ENCODE assay signal across 16 cellular contexts in genomic region chr10:114349505-114350211, GRCh38. TPM values are rescaled to one million over a fixed set of nuclear protein-coding genes. Genes with fewer than 3 reads are reported as not detected.
A peak's percentile ranks its signal among the peaks of the same experiment; 100 is the strongest.
DNase-seq lines count a peak whose midpoint lies in the region; ATAC-seq and TF ChIP-seq lines count a peak whose summit lies in the region.
"Had no signal": no experiment of that assay in that cellular context is flagged by ENCODE, and none has a peak within 500 bp of the region (broad histone marks: within the 10 kb centered on the region; RNA-seq: fewer than 3 reads in every experiment).

No MANE protein-coding gene starts in this region.

- H3K79me2 ChIP-seq in parathyroid adenoma, result peaks cover 44% of the 10 kb centered on the region

- H2AFZ ChIP-seq in parathyroid adenoma, result no peak overlapping the region

- TF ChIP-seq EP300 in suprapubic skin (IDR thresholded peaks at IDR 0.05), result no peak

- H3K9me3 ChIP-seq in left ventricle myocardium inferior (replicated peaks) (no peaks in the 10 kb centered on the region), parathyroid adenoma (ENCODE audit: control insufficient read depth, low read length) (no peaks in the 10 kb centered on the region), uterus (no peaks in the 10 kb centered on the region), suprapubic skin (no peaks in the 10 kb centered on the region)

- no peak overlapping the region for H3K9ac ChIP-seq in parathyroid adenoma

- peak overlapping the region; percentile 57 for H3K4me2 ChIP-seq in parathyroid adenoma (ENCODE audit: low read length)

- ATAC-seq in HG03045 (IDR thresholded peaks at IDR 0.05; ENCODE audit: unreplicated experiment), result no peak
- ATAC-seq: activated T-cell treated with anti-CD3 and anti-CD28 coated beads, Interleukin-2, amount 50 U/mL, for 4 hours; naive thymus-derived CD4-positive, alpha-beta T cell had no signal

- H3K36me3 ChIP-seq in left ventricle myocardium inferior, result no peaks in the 10 kb centered on the region
- no peaks in the 10 kb centered on the region for H3K36me3 ChIP-seq in parathyroid adenoma (ENCODE audit: control insufficient read depth, insufficient read depth, low read length)
- H3K36me3 ChIP-seq in uterus, result no peaks in the 10 kb centered on the region
- no peaks in the 10 kb centered on the region for H3K36me3 ChIP-seq in suprapubic skin

- intact Hi-C loops in left ventricle myocardium inferior (cut with micrococcal nuclease) (no loop called here), uterus (cut with DNase I; ENCODE audit: low total_unique reads) (no loop called here)

- DNase-seq in NCI-H510A treated with DMSO at 0.1 percent for 48 hours (lab: John Stamatoyannopoulos, UW) (peak; percentile 27), NCI-H510A (lab: John Stamatoyannopoulos, UW) (no peak), left ventricle myocardium inferior (no peak), uterus (peak; percentile 64 to 68), suprapubic skin (ENCODE audit: low spot score in 2 of 2) (no peak), NCI-H69 (lab: John Stamatoyannopoulos, UW) (no peak)
- DNase-seq: activated CD4-positive, alpha-beta T cell treated with anti-CD3 and anti-CD28 coated beads, Interleukin-2, amount 10 ng/mL, durations not matched to agents 24 days and 14 days; activated naive CD8-positive, alpha-beta T cell treated with anti-CD3 and anti-CD28 coated beads, Interleukin-2, amount 10 ng/mL, durations not matched to agents 7 days and 5 days; activated T-cell treated with anti-CD3 and anti-CD28 coated beads, Interleukin-2, amount 50 U/mL, for 4 hours; kidney; naive thymus-derived CD4-positive, alpha-beta T cell; NCI-H2081; stimulated activated naive CD4-positive, alpha-beta T cell treated with Interleukin-2 at 50 U/mL for 16 hours had no signal

- H3K4me1 ChIP-seq in left ventricle myocardium inferior, result peaks cover 18% of the 10 kb centered on the region
- H3K4me1 ChIP-seq in parathyroid adenoma, result peaks cover 66% of the 10 kb centered on the region
- peaks cover 13 to 21% of the 10 kb centered on the region in 2 donors for H3K4me1 ChIP-seq in uterus
- H3K4me1 ChIP-seq in suprapubic skin, result peaks cover 7% of the 10 kb centered on the region

- 61% methylated on average over 6 of the region's 6 CpGs for WGBS in suprapubic skin

- no peak for TF ChIP-seq POLR2A in uterus (IDR thresholded peaks at IDR 0.05)
- TF ChIP-seq POLR2A in suprapubic skin (IDR thresholded peaks at IDR 0.05), result no peak

- H3K27ac ChIP-seq in left ventricle myocardium inferior (replicated peaks), result peak overlapping the region; percentile 43
- H3K27ac ChIP-seq in parathyroid adenoma, result peak overlapping the region; percentile 89
- peak overlapping the region; percentile 74 to 90 for H3K27ac ChIP-seq in uterus
- no peak overlapping the region for H3K27ac ChIP-seq in suprapubic skin
- H3K27ac ChIP-seq: skin epidermis had no signal

- peaks cover 18% of the 10 kb centered on the region for H3K27me3 ChIP-seq in left ventricle myocardium inferior (ENCODE audit: low read depth)
- H3K27me3 ChIP-seq in parathyroid adenoma (ENCODE audit: control insufficient read depth, insufficient read depth, low read length), result no peaks in the 10 kb centered on the region
- no peaks in the 10 kb centered on the region for H3K27me3 ChIP-seq in uterus
- H3K27me3 ChIP-seq in suprapubic skin, result no peaks in the 10 kb centered on the region

- H3K4me3 ChIP-seq in left ventricle myocardium inferior (no peak overlapping the region), parathyroid adenoma (ENCODE audit: low read depth, low read length) (peak overlapping the region; percentile 32), uterus (no peak overlapping the region), suprapubic skin (no peak overlapping the region)
- H3K4me3 ChIP-seq: skin epidermis had no signal

- no peak for TF ChIP-seq CTCF in left ventricle myocardium inferior (IDR thresholded peaks at IDR 0.05; ENCODE audit: borderline replicate concordance)
- no peak for TF ChIP-seq CTCF in parathyroid adenoma (IDR thresholded peaks at IDR 0.05)
- TF ChIP-seq CTCF in uterus (IDR thresholded peaks at IDR 0.05), result no peak
- TF ChIP-seq CTCF in suprapubic skin (IDR thresholded peaks at IDR 0.05), result no peak

RNA-seq across cellular contexts. Expression of gene AFAP1L2, which starts 54.6 kb away (rescaled TPM):
- total RNA-seq in left ventricle myocardium inferior, result 7.0 TPM
- 10 to 100 TPM; 28.4 to 86.6 (median 48.6) TPM for total RNA-seq in uterus
- total RNA-seq in suprapubic skin, result 10 to 100 TPM; 10.8 to 32.0 (median 15.7) TPM

Comparison
In these comparisons a context has a peak if more than half of its experiments do, and no peak if none do; other contexts are left out.
1. DNase-seq: peak in NCI-H510A treated with DMSO at 0.1 percent for 48 hours (single experiment) and uterus (2 of 2); none in NCI-H510A (single experiment), left ventricle myocardium inferior (single experiment), suprapubic skin (0 of 2) and NCI-H69 (single experiment).